Comparison of ENCODE assay signal across 16 cellular contexts in the genomic region with DNA sequence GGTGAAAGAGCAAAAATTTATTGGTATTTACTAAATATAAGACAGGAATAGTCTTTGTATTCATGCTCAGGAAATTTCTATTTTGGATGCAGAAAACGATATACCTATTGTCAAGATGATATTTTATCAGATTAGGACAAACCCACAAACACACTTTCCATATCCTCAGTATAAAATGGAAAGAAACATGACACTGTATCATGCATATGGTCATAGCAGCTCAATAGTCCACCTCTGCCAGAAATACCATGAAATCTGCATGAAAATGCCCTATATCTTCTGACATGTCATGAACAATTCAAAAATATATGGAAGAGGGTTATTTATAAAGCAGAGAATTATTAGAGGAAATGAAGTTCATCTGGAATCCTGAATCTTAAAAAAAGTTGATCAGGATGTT. TPM values are rescaled to one million over a fixed set of nuclear protein-coding genes. Genes with fewer than 3 reads are reported as not detected.
DNase-seq lines count a peak whose midpoint lies in the region; ATAC-seq, FAIRE-seq and TF ChIP-seq lines count a peak whose summit lies in the region.
"Had no signal": no experiment of that assay in that cellular context is flagged by ENCODE, and none has a peak within 500 bp of the region (broad histone marks: within the 10 kb centered on the region; RNA-seq: fewer than 3 reads in every experiment).

No MANE protein-coding gene starts in this region.

- peak overlapping the region; percentile 77 for H3K27ac Mint-ChIP-seq in Caco-2 (ENCODE audit: unreplicated experiment)
- no peak overlapping the region for H3K27ac Mint-ChIP-seq in activated naive CD8-positive, alpha-beta T cell treated with anti-CD3 and anti-CD28 coated beads, Interleukin-2, amount 50 U/mL, for 24 hours
- H3K27ac Mint-ChIP-seq: activated T-helper 2 cell treated with anti-CD3 and anti-CD28 coated beads, Interferon-gamma antibody, Interleukin-2, Interleukin-4, amounts not matched to agents 10 μg/mL and 5 μg/mL and 100 μg/mL, durations not matched to agents 14 hours and 24 hours and 36 hours; WTC11 had no signal

- no peaks in the 10 kb centered on the region for H3K27me3 ChIP-seq in Caco-2 (replicated peaks; ENCODE audit: control insufficient read depth, insufficient read depth, low read length)
- H3K27me3 ChIP-seq in ascending aorta = no peaks in the 10 kb centered on the region
- H3K27me3 ChIP-seq in keratinocyte (ENCODE audit: control insufficient read depth, extremely low read depth, insufficient read depth, low read length) = no peaks in the 10 kb centered on the region
- H3K27me3 ChIP-seq in small intestine (ENCODE audit: control insufficient read depth in 2 of 2, insufficient read depth in 2 of 2, low read length in 2 of 2) = no peaks in the 10 kb centered on the region

- POLR2A ChIA-PET in Caco-2 (lab: Charles Lee) = interaction anchor here (0.6 to 0.9 kb wide), 2 partner anchors 11 to 145 kb away, joined by 3 to 6 read pairs; no protein-coding TSS in a partner anchor

- no peak for TF ChIP-seq CTCF in Caco-2 (IDR thresholded peaks at IDR 0.05; ENCODE audit: insufficient read depth in 1 of 2, low read depth in 1 of 2, low read length in 1 of 2, severe bottlenecking in 1 of 2, unreplicated experiment in 1 of 2)
- no peak for TF ChIP-seq CTCF in ascending aorta (IDR thresholded peaks at IDR 0.05)
- no peak for TF ChIP-seq CTCF in keratinocyte (optimal IDR thresholded peaks at IDR 0.05 in 1 of 3, IDR thresholded peaks at IDR 0.05 in 1 of 3, conservative IDR thresholded peaks at IDR 0.05 in 1 of 3; ENCODE audit: extremely low read depth in 1 of 3, insufficient read depth in 2 of 3, low read length in 3 of 3)

- H3K4me1 ChIP-seq in Caco-2 = peaks cover 98% of the 10 kb centered on the region
- peaks cover 7 to 18% of the 10 kb centered on the region in 2 donors for H3K4me1 ChIP-seq in ascending aorta
- peaks cover 87% of the 10 kb centered on the region for H3K4me1 ChIP-seq in keratinocyte (ENCODE audit: control insufficient read depth, extremely low read depth, insufficient read depth, low read length)
- peaks cover 5 to 8% of the 10 kb centered on the region in 2 donors for H3K4me1 ChIP-seq in small intestine (ENCODE audit: control insufficient read depth in 2 of 2, insufficient read depth in 1 of 2, low read depth in 1 of 2, low read length in 1 of 2)

- FAIRE-seq in keratinocyte (lab: Jason Lieb, UNC) (no peak), small intestine (lab: Jason Lieb, UNC) (no peak)

- peak overlapping the region; percentile 52 for H3K4me2 ChIP-seq in keratinocyte (ENCODE audit: control insufficient read depth, extremely low read depth, insufficient read depth, low read depth, low read length)

- H3K9me3 ChIP-seq in Caco-2 (no peaks in the 10 kb centered on the region), ascending aorta (no peaks in the 10 kb centered on the region), keratinocyte (ENCODE audit: control insufficient read depth, low read depth, low read length) (no peaks in the 10 kb centered on the region), small intestine (ENCODE audit: control insufficient read depth, low read depth) (no peaks in the 10 kb centered on the region)

- DNase-seq in Caco-2 (no peak), ascending aorta (ENCODE audit: low spot score in 2 of 2) (no peak), keratinocyte (ENCODE audit: low read depth, low spot score) (no peak), small intestine (no peak), EL (no peak), NCI-H1436 (lab: John Stamatoyannopoulos, UW) (no peak), DMS153 treated with DMSO at 0.1 percent for 48 hours (lab: John Stamatoyannopoulos, UW; ENCODE audit: unreplicated experiment) (no peak)
- DNase-seq in activated naive CD8-positive, alpha-beta T cell treated with anti-CD3 and anti-CD28 coated beads, Interleukin-2, amount 50 U/mL, for 24 hours = no peak
- DNase-seq: H7; NCI-H510A treated with DMSO at 0.1 percent for 48 hours; stimulated activated CD4-positive, alpha-beta T cell treated with anti-CD3 and anti-CD28 coated beads, Interleukin-4, amount 100 ng/mL, for 4 hours had no signal

- H3K36me3 ChIP-seq in Caco-2 (ENCODE audit: control insufficient read depth, insufficient read depth, low read length) (no peaks in the 10 kb centered on the region), ascending aorta (no peaks in the 10 kb centered on the region), keratinocyte (ENCODE audit: control insufficient read depth in 2 of 2, extremely low read depth in 1 of 2, insufficient read depth in 2 of 2, low read length in 2 of 2) (no peaks in the 10 kb centered on the region), small intestine (ENCODE audit: control insufficient read depth in 2 of 2, insufficient read depth in 2 of 2, low read length in 2 of 2) (no peaks in the 10 kb centered on the region)

- no peak overlapping the region for H3K9ac ChIP-seq in keratinocyte (ENCODE audit: control insufficient read depth, extremely low read depth, insufficient read depth, low read length)

- no peak overlapping the region for H3K4me3 Mint-ChIP-seq in Caco-2 (ENCODE audit: unreplicated experiment)
- H3K4me3 Mint-ChIP-seq in activated naive CD8-positive, alpha-beta T cell treated with anti-CD3 and anti-CD28 coated beads, Interleukin-2, amount 50 U/mL, for 24 hours = no peak overlapping the region
- H3K4me3 Mint-ChIP-seq: nephron, type B pancreatic cell, WTC11 had no signal

- H3K36me3 Mint-ChIP-seq in Caco-2 (ENCODE audit: insufficient read depth, unreplicated experiment) = no peaks in the 10 kb centered on the region
- no peaks in the 10 kb centered on the region for H3K36me3 Mint-ChIP-seq in activated naive CD8-positive, alpha-beta T cell treated with anti-CD3 and anti-CD28 coated beads, Interleukin-2, amount 50 U/mL, for 24 hours (ENCODE audit: low read depth)
- H3K36me3 Mint-ChIP-seq: type B pancreatic cell, WTC11 had no signal

- intact Hi-C loops in Caco-2 (cut with micrococcal nuclease; ENCODE audit: unreplicated experiment) (no loop called here), ascending aorta (cut with DNase I) (no loop called here)

- no peak overlapping the region for H2AFZ ChIP-seq in keratinocyte (ENCODE audit: control insufficient read depth, low read length)

- H3K27ac ChIP-seq in ascending aorta = peak overlapping the region; percentile 50 to 56
- H3K27ac ChIP-seq in keratinocyte (ENCODE audit: control insufficient read depth, insufficient read depth, low read length) = peak overlapping the region; percentile 97
- peak overlapping the region; percentile 17 to 67 for H3K27ac ChIP-seq in small intestine (ENCODE audit: low read depth in 1 of 2, low read length in 1 of 2)

- H3K27me3 Mint-ChIP-seq in Caco-2 (ENCODE audit: insufficient read depth, unreplicated experiment) = no peaks in the 10 kb centered on the region
- H3K27me3 Mint-ChIP-seq in activated naive CD8-positive, alpha-beta T cell treated with anti-CD3 and anti-CD28 coated beads, Interleukin-2, amount 50 U/mL, for 24 hours = peaks cover 11% of the 10 kb centered on the region
- H3K27me3 Mint-ChIP-seq: type B pancreatic cell had no signal

- CTCF ChIA-PET in Caco-2 (lab: Charles Lee) = interaction anchor here (1.0 to 3.0 kb wide), 3 partner anchors 11 to 45 kb away, joined by 4 to 30 read pairs (median 7); partner anchors contain the start of gene HINT3

- H3K9me1 ChIP-seq in keratinocyte (ENCODE audit: control insufficient read depth, extremely low read depth, insufficient read depth, low read length) = no peaks in the 10 kb centered on the region

- no TSS peak for BruUV-seq in Caco-2 (replicated peaks; lab: Mats Ljungman, UMichigan)

- dilution Hi-C loops in keratinocyte (cut with MboI; ENCODE audit: extremely low pct_ligation_motif_present, low sequenced_read_pairs) = no loop called here

- ATAC-seq in activated naive CD8-positive, alpha-beta T cell treated with anti-CD3 and anti-CD28 coated beads, Interleukin-2, amount 50 U/mL, for 24 hours = no peak
- ATAC-seq: WTC11 had no signal

- no peaks in the 10 kb centered on the region for H3K9me3 Mint-ChIP-seq in Caco-2 (ENCODE audit: unreplicated experiment)
- H3K9me3 Mint-ChIP-seq in activated naive CD8-positive, alpha-beta T cell treated with anti-CD3 and anti-CD28 coated beads, Interleukin-2, amount 50 U/mL, for 24 hours = no peaks in the 10 kb centered on the region
- H3K9me3 Mint-ChIP-seq: activated T-helper 2 cell treated with anti-CD3 and anti-CD28 coated beads, Interferon-gamma antibody, Interleukin-2, Interleukin-4, amounts not matched to agents 10 μg/mL and 5 μg/mL and 100 μg/mL, durations not matched to agents 14 hours and 24 hours and 36 hours; nephron; type B pancreatic cell; WTC11 had no signal

- 5 to 33% (median 31%) methylated on average over 1 of the region's 1 CpG for WGBS in small intestine, 3 donors

- no peak overlapping the region for H3K4me3 ChIP-seq in Caco-2 (ENCODE audit: low read depth, low read length)
- no peak overlapping the region for H3K4me3 ChIP-seq in ascending aorta
- H3K4me3 ChIP-seq in keratinocyte (ENCODE audit: control insufficient read depth in 2 of 3, extremely low read depth in 1 of 3, insufficient read depth in 2 of 3, low read depth in 1 of 3, low read length in 3 of 3) = no peak overlapping the region
- no peak overlapping the region for H3K4me3 ChIP-seq in small intestine (ENCODE audit: low read depth in 1 of 2, low read length in 2 of 2)
- H3K4me3 ChIP-seq: coronary artery had no signal

- no peaks in the 10 kb centered on the region for H4K20me1 ChIP-seq in keratinocyte (ENCODE audit: control insufficient read depth, extremely low read depth, insufficient read depth, low read length)

- H3K4me1 Mint-ChIP-seq in Caco-2 (ENCODE audit: low read depth, unreplicated experiment) = peaks cover 48% of the 10 kb centered on the region
- peaks cover 13% of the 10 kb centered on the region for H3K4me1 Mint-ChIP-seq in activated naive CD8-positive, alpha-beta T cell treated with anti-CD3 and anti-CD28 coated beads, Interleukin-2, amount 50 U/mL, for 24 hours

- no peaks in the 10 kb centered on the region for H3K79me2 ChIP-seq in keratinocyte (ENCODE audit: control insufficient read depth, insufficient read depth, low read length)

RNA-seq across cellular contexts. Expression of gene HINT3, which starts 11.7 kb away (rescaled TPM):
- 20.2 and 24.6 TPM in 2 replicates for total RNA-seq in Caco-2 (2022)
- 5.2 TPM for total RNA-seq in ascending aorta
- polyA plus RNA-seq in keratinocyte = 1.5 to 3.9 TPM (median 2.9 TPM) in 3 replicates
- 39.6 TPM for polyA plus RNA-seq in keratinocyte (2011; ENCODE audit: low read depth)
- polyA plus RNA-seq in keratinocyte (2011; cell fraction: cytosol; rRNA removed) = 3.5 and 4.5 TPM in 2 replicates
- 1.9 TPM in 2 replicates for polyA plus RNA-seq in keratinocyte (2011; cell fraction: nucleus; rRNA removed)
- 7.4 and 19.7 TPM in 2 replicates for polyA plus RNA-seq in keratinocyte (2012; ENCODE audit: low replicate concordance)
- 0.52 to 1.4 TPM (median 0.99 TPM) in 3 replicates for polyA minus RNA-seq in keratinocyte
- 6.7 TPM for polyA minus RNA-seq in keratinocyte (2011; cell fraction: cytosol; rRNA and poly(A)+ RNA removed)
- polyA minus RNA-seq in keratinocyte (2011; cell fraction: nucleus; rRNA and poly(A)+ RNA removed) = 1.9 and 3.3 TPM in 2 replicates
- 10 to 100 TPM; 11.1 to 14.3 (median 14.1) TPM for polyA plus RNA-seq in small intestine

RNA-seq across cellular contexts. Expression of gene TRMT11, which starts 41.4 kb away (rescaled TPM):
- 31.5 and 36.7 TPM in 2 replicates for total RNA-seq in Caco-2 (2022)
- total RNA-seq in ascending aorta = 44.6 TPM
- 14.7 to 23.0 TPM (median 15.0 TPM) in 3 replicates for polyA plus RNA-seq in keratinocyte
- polyA plus RNA-seq in keratinocyte (2011; ENCODE audit: low read depth) = 14.9 TPM
- polyA plus RNA-seq in keratinocyte (2011; cell fraction: cytosol; rRNA removed) = 11.9 and 20.6 TPM in 2 replicates
- polyA plus RNA-seq in keratinocyte (2011; cell fraction: nucleus; rRNA removed) = 23.0 and 33.3 TPM in 2 replicates
- 10.7 and 13.5 TPM in 2 replicates for polyA plus RNA-seq in keratinocyte (2012; ENCODE audit: low replicate concordance)
- polyA minus RNA-seq in keratinocyte = 1.1 to 30.8 TPM (median 9.2 TPM) in 3 replicates
- 6.5 TPM for polyA minus RNA-seq in keratinocyte (2011; cell fraction: cytosol; rRNA and poly(A)+ RNA removed)
- 19.7 and 29.3 TPM in 2 replicates for polyA minus RNA-seq in keratinocyte (2011; cell fraction: nucleus; rRNA and poly(A)+ RNA removed)
- 10 to 100 TPM; 11.1 to 15.0 (median 13.7) TPM for polyA plus RNA-seq in small intestine

Comparison
In these comparisons a context has a peak if more than half of its experiments do, and no peak if none do; other contexts are left out.
1. H3K27ac ChIP-seq: peak in every context shown above with its lines; median percentile 97 in keratinocyte; 53 in ascending aorta; 42 in small intestine.